ENCODE assay signal across 17 cellular contexts in genomic region chr6:21123485-21124436, GRCh38.
DNase-seq lines count a peak whose midpoint lies in the region; ATAC-seq, FAIRE-seq and TF ChIP-seq lines count a peak whose summit lies in the region.
"Had no signal": no experiment of that assay in that cellular context is flagged by ENCODE, and none has a peak within 500 bp of the region (broad histone marks: within the 10 kb centered on the region; RNA-seq: fewer than 3 reads in every experiment).

No MANE protein-coding gene starts in this region.

- H3K56ac ChIP-seq in mesendoderm (ENCODE audit: low read length): no peak overlapping the region

- H3K9ac ChIP-seq in Loucy (ENCODE audit: low read depth, low read length, poor library complexity, severe bottlenecking) (no peak overlapping the region), mesendoderm (ENCODE audit: low read length) (no peak overlapping the region)
- H3K9ac ChIP-seq: SK-N-SH had no signal

- TF ChIP-seq CTCF in D721Med (IDR thresholded peaks at IDR 0.05; ENCODE audit: insufficient read depth, missing control alignments) (peak; percentile 7), Loucy (conservative IDR thresholded peaks at IDR 0.05; ENCODE audit: low read length) (peak; percentile 51), epithelial cell of proximal tubule (conservative IDR thresholded peaks at IDR 0.05; ENCODE audit: low read depth, low read length) (peak; percentile 2)

- H3K4me3 ChIP-seq in Loucy (ENCODE audit: low read length, poor library complexity, severe bottlenecking) (no peak overlapping the region), epithelial cell of proximal tubule (ENCODE audit: low read depth, low read length) (no peak overlapping the region), mesendoderm (ENCODE audit: low read length) (no peak overlapping the region)
- H3K4me3 ChIP-seq: Peyer's patch had no signal

- no peak overlapping the region for H4K8ac ChIP-seq in mesendoderm (ENCODE audit: low read depth, low read length)

- no peaks in the 10 kb centered on the region for H3K9me2 ChIP-seq in Loucy (replicated peaks; ENCODE audit: low read depth, low read length)

- H3K79me2 ChIP-seq in Loucy (ENCODE audit: insufficient read depth, low read length): no peaks in the 10 kb centered on the region
- no peaks in the 10 kb centered on the region for H3K79me2 ChIP-seq in mesendoderm (ENCODE audit: control insufficient read depth, insufficient read depth, low read length)

- H3K27ac ChIP-seq in mesendoderm (ENCODE audit: low read depth, low read length): no peak overlapping the region
- H3K27ac ChIP-seq: Peyer's patch had no signal

- no peak overlapping the region for H2AK5ac ChIP-seq in mesendoderm (ENCODE audit: low read length)

- DNase-seq in D721Med (ENCODE audit: insufficient read length, low spot score) (no peak), epithelial cell of proximal tubule (ENCODE audit: low read depth) (no peak), mesendoderm (peak; percentile 52), SKM-1 (lab: John Stamatoyannopoulos, UW; ENCODE audit: unreplicated experiment) (no peak)
- no peak for DNase-seq in natural killer cell treated with Interleukin-12 subunit alpha and Interleukin-12 subunit beta and Interleukin-15 and Interleukin-18, amount 100 ng/mL, for 72 hours (ENCODE audit: low spot score)
- DNase-seq: NCI-H1436 treated with DMSO at 0.1 percent for 48 hours, NCI-H2107, NCI-H345, NCI-H69, Peyer's patch, Right ventricle myocardium superior, SK-N-SH had no signal

- no peak overlapping the region for H4K5ac ChIP-seq in mesendoderm (ENCODE audit: low read length)

- no peak overlapping the region for H3K27ac Mint-ChIP-seq in natural killer cell treated with Interleukin-12 subunit alpha and Interleukin-12 subunit beta and Interleukin-15 and Interleukin-18, amount 100 ng/mL, for 72 hours

- H3K36me3 ChIP-seq in Loucy (ENCODE audit: insufficient read depth, low read length): no peaks in the 10 kb centered on the region
- no peaks in the 10 kb centered on the region for H3K36me3 ChIP-seq in mesendoderm (ENCODE audit: control insufficient read depth, insufficient read depth, low read length)
- H3K36me3 ChIP-seq: Peyer's patch had no signal

- peaks cover 0 to 6% of the 10 kb centered on the region in 2 donors for H3K4me1 Mint-ChIP-seq in natural killer cell treated with Interleukin-12 subunit alpha and Interleukin-12 subunit beta and Interleukin-15 and Interleukin-18, amount 100 ng/mL, for 72 hours (ENCODE audit: low read depth in 2 of 2)

- H3K4me1 ChIP-seq in Loucy (ENCODE audit: insufficient read depth, low read length, poor library complexity, severe bottlenecking) (peaks cover 19% of the 10 kb centered on the region), mesendoderm (ENCODE audit: control insufficient read depth, low read depth, low read length) (no peaks in the 10 kb centered on the region)
- H3K4me1 ChIP-seq: Peyer's patch had no signal

- H3F3A ChIP-seq in Loucy (ENCODE audit: low read depth): no peaks in the 10 kb centered on the region

- no peak overlapping the region for H3K4ac ChIP-seq in mesendoderm (ENCODE audit: low read depth, low read length)

- H3K79me1 ChIP-seq in mesendoderm (ENCODE audit: low read length): no peaks in the 10 kb centered on the region

- H3K9me3 ChIP-seq in Loucy (ENCODE audit: insufficient read depth, low read depth, low read length): no peaks in the 10 kb centered on the region
- H3K9me3 ChIP-seq: Peyer's patch, SK-N-SH had no signal

- peak overlapping the region; percentile 14 for H3K18ac ChIP-seq in mesendoderm (ENCODE audit: low read length)

- no peaks in the 10 kb centered on the region for H3K27me3 Mint-ChIP-seq in natural killer cell treated with Interleukin-12 subunit alpha and Interleukin-12 subunit beta and Interleukin-15 and Interleukin-18, amount 100 ng/mL, for 72 hours
- H3K27me3 Mint-ChIP-seq: IgD-negative memory B cell had no signal

- H3K9me3 Mint-ChIP-seq in natural killer cell treated with Interleukin-12 subunit alpha and Interleukin-12 subunit beta and Interleukin-15 and Interleukin-18, amount 100 ng/mL, for 72 hours: no peaks in the 10 kb centered on the region
- H3K9me3 Mint-ChIP-seq: IgD-negative memory B cell had no signal

- no peak overlapping the region for H3K4me3 Mint-ChIP-seq in natural killer cell treated with Interleukin-12 subunit alpha and Interleukin-12 subunit beta and Interleukin-15 and Interleukin-18, amount 100 ng/mL, for 72 hours

- no peaks in the 10 kb centered on the region for H3K36me3 Mint-ChIP-seq in natural killer cell treated with Interleukin-12 subunit alpha and Interleukin-12 subunit beta and Interleukin-15 and Interleukin-18, amount 100 ng/mL, for 72 hours

- H3K4me2 ChIP-seq in Loucy (ENCODE audit: low read depth, low read length, poor library complexity, severe bottlenecking) (no peak overlapping the region), mesendoderm (ENCODE audit: low read length) (no peak overlapping the region)
- H3K4me2 ChIP-seq: SK-N-SH had no signal

- no peak overlapping the region for H3K23ac ChIP-seq in mesendoderm (ENCODE audit: low read length)

- no peak overlapping the region for H2BK5ac ChIP-seq in mesendoderm (ENCODE audit: low read length)

- FAIRE-seq in D721Med (lab: Jason Lieb, UNC): no peak
- FAIRE-seq: H54 had no signal

- WGBS in mesendoderm (ENCODE audit: extremely low coverage, insufficient coverage, low lambda C conversion rate): no CpG with 5 or more reads among the region's 4 CpGs

- no peaks in the 10 kb centered on the region for H4K20me1 ChIP-seq in Loucy (ENCODE audit: insufficient read depth, low read length, poor library complexity, severe bottlenecking)

- H3K27me3 ChIP-seq in Loucy (ENCODE audit: insufficient read depth, low read length, poor library complexity, severe bottlenecking): no peaks in the 10 kb centered on the region
- no peaks in the 10 kb centered on the region for H3K27me3 ChIP-seq in mesendoderm (ENCODE audit: insufficient read depth, low read length, poor library complexity)
- H3K27me3 ChIP-seq: Peyer's patch had no signal

- H2BK120ac ChIP-seq in mesendoderm (ENCODE audit: low read depth, low read length): no peak overlapping the region

- H2AFZ ChIP-seq in Loucy (ENCODE audit: low read length): no peak overlapping the region

- ATAC-seq in natural killer cell treated with Interleukin-12 subunit alpha and Interleukin-12 subunit beta and Interleukin-15 and Interleukin-18, amount 100 ng/mL, for 72 hours: no peak
- ATAC-seq in GM18517 (IDR thresholded peaks at IDR 0.05; ENCODE audit: unreplicated experiment) (no peak), HG03159 (IDR thresholded peaks at IDR 0.05; ENCODE audit: unreplicated experiment) (no peak)

- H2BK15ac ChIP-seq in mesendoderm (replicated peaks; ENCODE audit: low read depth): no peak overlapping the region
